Comparison of ENCODE assay signal across 8 cellular contexts in the genomic region with DNA sequence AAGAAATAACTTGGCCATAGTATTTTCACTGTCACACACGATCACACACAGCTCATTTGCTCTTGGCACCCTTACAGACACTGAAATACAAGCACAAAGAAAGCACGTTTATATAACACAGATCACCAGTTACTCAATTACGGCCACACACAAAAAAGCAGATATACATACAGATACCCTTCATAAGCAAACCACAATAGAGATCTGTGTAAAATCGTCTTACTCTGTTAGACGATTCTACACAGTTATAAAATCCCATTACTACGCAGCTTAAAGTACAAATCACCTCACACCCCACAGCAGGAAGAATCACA. TPM values are rescaled to one million over a fixed set of nuclear protein-coding genes. Genes with fewer than 3 reads are reported as not detected.
DNase-seq lines count a peak whose midpoint lies in the region; ATAC-seq and TF ChIP-seq lines count a peak whose summit lies in the region.

No MANE protein-coding gene starts in this region.

- H3K4me3 ChIP-seq in breast epithelium: peak overlapping the region; percentile 79 to 94 (median 84)

- no peak for TF ChIP-seq CTCF in CD4-positive, alpha-beta T cell (IDR thresholded peaks at IDR 0.05)
- TF ChIP-seq CTCF in breast epithelium (IDR thresholded peaks at IDR 0.05) (no peak), mesothelial cell of epicardium (IDR thresholded peaks at IDR 0.05; ENCODE audit: unreplicated experiment) (no peak)

- no peaks in the 10 kb centered on the region for H3K27me3 Mint-ChIP-seq in CD4-positive, alpha-beta T cell
- no peaks in the 10 kb centered on the region for H3K27me3 Mint-ChIP-seq in mesothelial cell of epicardium (ENCODE audit: low read depth)

- H3K4me1 ChIP-seq in breast epithelium: peaks cover 0 to 7% of the 10 kb centered on the region in 2 donors

- no peak for TF ChIP-seq RAD21 in Ishikawa (IDR thresholded peaks at IDR 0.05; ENCODE audit: low read depth)

- H3K9me3 Mint-ChIP-seq in CD4-positive, alpha-beta T cell: peaks cover 5% of the 10 kb centered on the region
- peaks cover 35% of the 10 kb centered on the region for H3K9me3 Mint-ChIP-seq in mesothelial cell of epicardium

- peaks cover 30% of the 10 kb centered on the region for H3K4me1 Mint-ChIP-seq in CD4-positive, alpha-beta T cell (ENCODE audit: low read depth)
- H3K4me1 Mint-ChIP-seq in mesothelial cell of epicardium: peaks cover 15% of the 10 kb centered on the region

- no peak for DNase-seq in CD4-positive, alpha-beta T cell
- DNase-seq in breast epithelium (ENCODE audit: low spot score in 2 of 2) (no peak), mesothelial cell of epicardium (ENCODE audit: low spot score in 2 of 2, unreplicated experiment in 2 of 2) (no peak), LoVo (ENCODE audit: low spot score) (no peak)
- no peak for DNase-seq in stimulated activated CD4-positive, alpha-beta T cell treated with anti-CD3 and anti-CD28 coated beads, Interleukin-1b, Interleukin-23, amount 100 ng/mL, for 48 hours
- DNase-seq in activated CD4-positive, alpha-beta T cell treated with anti-CD3 and anti-CD28 coated beads, Interleukin-2, amount 50 U/mL, for 48 hours: no peak

- H3K4me3 Mint-ChIP-seq in CD4-positive, alpha-beta T cell: peak overlapping the region; percentile 98
- H3K4me3 Mint-ChIP-seq in mesothelial cell of epicardium: peak overlapping the region; percentile 94

- no peak for TF ChIP-seq POLR2A in breast epithelium (IDR thresholded peaks at IDR 0.05)

- intact Hi-C loops in CD4-positive, alpha-beta T cell (cut with DNase I, micrococcal nuclease): loop anchor here (2.0 to 10.0 kb wide), 8 partner anchors 140 to 550 kb away; a partner anchor contains a TSS
- intact Hi-C loops in breast epithelium (cut with DNase I; ENCODE audit: low total_unique reads): no loop called here

- H3K27ac Mint-ChIP-seq in CD4-positive, alpha-beta T cell: peak overlapping the region; percentile 91
- H3K27ac Mint-ChIP-seq in mesothelial cell of epicardium: peak overlapping the region; percentile 92

- H3K27me3 ChIP-seq in CD4-positive, alpha-beta T cell (ENCODE audit: control insufficient read depth, insufficient read depth, low read length): no peaks in the 10 kb centered on the region
- H3K27me3 ChIP-seq in breast epithelium: no peaks in the 10 kb centered on the region

- no peaks in the 10 kb centered on the region for H3K36me3 ChIP-seq in breast epithelium

- no peak for TF ChIP-seq EP300 in Ishikawa (IDR thresholded peaks at IDR 0.05; ENCODE audit: borderline replicate concordance)

- peaks cover 10% of the 10 kb centered on the region for H3K9me3 ChIP-seq in CD4-positive, alpha-beta T cell (ENCODE audit: control insufficient read depth, low read length)
- peaks cover 10 to 15% of the 10 kb centered on the region in 2 donors for H3K9me3 ChIP-seq in breast epithelium

- POLR2A ChIA-PET in CD4-positive, alpha-beta T cell (lab: Charles Lee): interaction anchor here (0.6 to 2.1 kb wide), 23 partner anchors 8 to 1297 kb away, joined by 3 to 16 read pairs (median 6); a partner anchor contains a TSS

- ATAC-seq in CD4-positive, alpha-beta T cell (ENCODE audit: poor library complexity): no peak
- ATAC-seq in GM19463 (IDR thresholded peaks at IDR 0.05; ENCODE audit: unreplicated experiment): no peak

- CTCF ChIA-PET in CD4-positive, alpha-beta T cell (lab: Charles Lee): interaction anchor here (1.0 to 1.8 kb wide), 3 partner anchors 104 to 228 kb away, joined by 3 to 11 read pairs (median 4); a partner anchor contains a TSS

- peaks cover 42% of the 10 kb centered on the region for H3K36me3 Mint-ChIP-seq in CD4-positive, alpha-beta T cell (ENCODE audit: low read depth)
- H3K36me3 Mint-ChIP-seq in mesothelial cell of epicardium: peaks cover 33% of the 10 kb centered on the region

- peak overlapping the region; percentile 65 for H3K27ac ChIP-seq in CD4-positive, alpha-beta T cell (ENCODE audit: low read depth, low read length)
- H3K27ac ChIP-seq in breast epithelium: peak overlapping the region; percentile 83 to 94

TF ChIP-seq in Ishikawa, 13 proteins besides CTCF, POLR2A, EP300 and RAD21:
- TF ChIP-seq, protein P1, sequence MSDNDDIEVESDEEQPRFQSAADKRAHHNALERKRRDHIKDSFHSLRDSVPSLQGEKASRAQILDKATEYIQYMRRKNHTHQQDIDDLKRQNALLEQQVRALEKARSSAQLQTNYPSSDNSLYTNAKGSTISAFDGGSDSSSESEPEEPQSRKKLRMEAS (IDR thresholded peaks at IDR 0.05): no peak
- 0 out of 2 replicates have a peak, but pooled peaks have one; percentile 3 for TF ChIP-seq TAF1 (IDR thresholded peaks at IDR 0.05; ENCODE audit: low read depth)

RNA-seq across cellular contexts. Expression of a gene that starts 0.7 kb away (rescaled TPM):
- 1 to 10 TPM; 3.7 to 4.5 TPM for total RNA-seq in CD4-positive, alpha-beta T cell
- total RNA-seq in breast epithelium (10 to 100 TPM in 2 of 3 donors, 1 to 10 TPM in 1; 5.1 to 19.2 (median 17.4) TPM), mesothelial cell of epicardium (13.6 to 15.6 TPM (median 15.0 TPM) in 3 replicates)
